Comparison of ENCODE assay signal across 8 cellular contexts in the genomic region with DNA sequence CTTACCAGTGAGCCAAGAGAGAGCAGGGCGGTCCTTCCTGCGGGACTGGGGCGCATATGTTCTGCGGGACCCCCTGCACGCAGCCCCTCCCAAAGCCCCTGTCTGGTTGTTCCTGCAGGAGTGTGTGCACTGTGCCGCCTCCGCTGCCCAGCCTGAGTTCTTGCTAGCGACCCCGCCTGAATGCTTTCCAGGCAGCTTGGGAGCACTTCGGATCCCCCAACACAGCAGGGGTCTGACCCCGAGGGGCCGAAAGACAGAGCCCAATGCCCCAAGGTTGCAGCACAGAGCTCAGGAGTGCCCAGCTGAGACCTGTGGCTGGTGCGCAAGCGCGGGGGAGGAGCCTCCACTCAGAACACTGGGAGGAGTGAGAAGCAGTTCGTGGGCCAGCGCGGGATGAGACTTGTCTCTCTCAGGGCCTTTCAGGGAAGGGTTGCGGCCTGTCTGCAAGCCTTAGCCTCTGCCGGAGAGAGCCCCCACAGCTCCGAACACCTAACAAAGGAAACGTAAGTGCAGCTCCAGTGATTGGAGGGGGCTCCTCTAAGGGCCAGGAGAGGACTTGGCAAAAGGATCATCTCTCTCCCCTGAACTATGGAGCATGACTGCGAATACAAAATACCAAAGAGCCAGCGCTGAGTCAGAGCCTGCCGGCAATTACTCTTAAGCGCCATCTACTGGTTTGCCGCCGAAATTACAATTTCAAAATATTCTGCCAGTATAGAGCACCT. TPM values are rescaled to one million over a fixed set of nuclear protein-coding genes. Genes with fewer than 3 reads are reported as not detected.
A peak's percentile ranks its signal among the peaks of the same experiment; 100 is the strongest.
DNase-seq lines count a peak whose midpoint lies in the region; ATAC-seq and TF ChIP-seq lines count a peak whose summit lies in the region.

No MANE protein-coding gene starts in this region.

- H3K4me1 Mint-ChIP-seq in activated naive CD8-positive, alpha-beta T cell treated with anti-CD3 and anti-CD28 coated beads, Interleukin-2, amount 50 U/mL, for 24 hours, result peaks cover 17% of the 10 kb centered on the region

- H3K27me3 Mint-ChIP-seq in activated naive CD8-positive, alpha-beta T cell treated with anti-CD3 and anti-CD28 coated beads, Interleukin-2, amount 50 U/mL, for 24 hours, result no peaks in the 10 kb centered on the region

- DNase-seq in GM12865 (ENCODE audit: low read depth), result peak; percentile 93
- peak; percentile 89 for DNase-seq in NCI-H1105 (lab: John Stamatoyannopoulos, UW)
- DNase-seq in SKM-1 treated with dmso at 0.1 percent for 144 hours (lab: John Stamatoyannopoulos, UW; ENCODE audit: unreplicated experiment), result peak; percentile 55
- DNase-seq in activated naive CD8-positive, alpha-beta T cell treated with anti-CD3 and anti-CD28 coated beads, Interleukin-2, amount 50 U/mL, for 24 hours, result peak; percentile 84
- peak; percentile 92 to 97 (median 96) for DNase-seq in heart left ventricle
- DNase-seq in pons (ENCODE audit: low spot score), result peak; percentile 98
- DNase-seq in upper lobe of left lung, result peak; percentile 92 to 96

- H3K27me3 ChIP-seq in heart left ventricle (no peaks in the 10 kb centered on the region), upper lobe of left lung (no peaks in the 10 kb centered on the region)

- no peaks in the 10 kb centered on the region for H3K36me3 Mint-ChIP-seq in activated naive CD8-positive, alpha-beta T cell treated with anti-CD3 and anti-CD28 coated beads, Interleukin-2, amount 50 U/mL, for 24 hours (ENCODE audit: low read depth)

- no peaks in the 10 kb centered on the region for H3K9me3 ChIP-seq in heart left ventricle
- H3K9me3 ChIP-seq in upper lobe of left lung, result no peaks in the 10 kb centered on the region

- TF ChIP-seq POLR2A in heart left ventricle (IDR thresholded peaks at IDR 0.05) (peak in 1 of 2 donors; percentile 68), upper lobe of left lung (IDR thresholded peaks at IDR 0.05) (peak in 3 of 4 donors; percentile 71 to 93 (median 81))

- H3K36me3 ChIP-seq in heart left ventricle (no peaks in the 10 kb centered on the region), upper lobe of left lung (no peaks in the 10 kb centered on the region)

- peak; percentile 79 for TF ChIP-seq CTCF in GM12865 (IDR thresholded peaks at IDR 0.05; ENCODE audit: insufficient read depth, low read depth, low read length, missing control alignments)
- peak; percentile 82 to 95 (median 90) for TF ChIP-seq CTCF in heart left ventricle (IDR thresholded peaks at IDR 0.05)
- TF ChIP-seq CTCF in upper lobe of left lung (IDR thresholded peaks at IDR 0.05), result peak; percentile 65 to 82 (median 80)

- intact Hi-C loops in heart left ventricle (cut with DNase I), result loop anchor here in 9 of 10 donors (1.0 to 10.0 kb wide), 10 partner anchors 42 to 225 kb away; a partner anchor contains a TSS

- ATAC-seq in HG02642 (IDR thresholded peaks at IDR 0.05; ENCODE audit: poor library complexity, unreplicated experiment), result peak; percentile 97
- peak; percentile 99 for ATAC-seq in activated naive CD8-positive, alpha-beta T cell treated with anti-CD3 and anti-CD28 coated beads, Interleukin-2, amount 50 U/mL, for 24 hours
- peak; percentile 99 to 100 (median 100) for ATAC-seq in heart left ventricle
- peak; percentile 99 for ATAC-seq in upper lobe of left lung (ENCODE audit: low FRiP score in 2 of 2)

- H3K4me3 ChIP-seq in GM12865 (ENCODE audit: low read depth, low read length) (peak overlapping the region; percentile 56), heart left ventricle (peak overlapping the region; percentile 57 to 87 (median 72)), upper lobe of left lung (peak overlapping the region; percentile 61 to 80 (median 72))

- WGBS in heart left ventricle, 4 donors, result 0 to 1% (median 0%) methylated on average over 15 to 28 of the region's 28 CpGs
- WGBS in upper lobe of left lung, 2 donors, result 0% methylated on average over 6 to 28 of the region's 28 CpGs

- H3K4me3 Mint-ChIP-seq in activated naive CD8-positive, alpha-beta T cell treated with anti-CD3 and anti-CD28 coated beads, Interleukin-2, amount 50 U/mL, for 24 hours, result peak overlapping the region; percentile 85

- H3K27ac ChIP-seq in heart left ventricle, result peak overlapping the region; percentile 82 to 97 (median 93)
- peak overlapping the region; percentile 89 to 94 (median 90) for H3K27ac ChIP-seq in upper lobe of left lung

- H3K9me3 Mint-ChIP-seq in activated naive CD8-positive, alpha-beta T cell treated with anti-CD3 and anti-CD28 coated beads, Interleukin-2, amount 50 U/mL, for 24 hours, result no peaks in the 10 kb centered on the region

- H3K4me1 ChIP-seq in heart left ventricle (peaks cover 0 to 19% (median 8%) of the 10 kb centered on the region in 12 donors), upper lobe of left lung (peaks cover 10 to 24% (median 16%) of the 10 kb centered on the region in 4 donors)

- TF ChIP-seq EP300 in upper lobe of left lung (IDR thresholded peaks at IDR 0.05), result no peak

- peak overlapping the region; percentile 90 for H3K27ac Mint-ChIP-seq in activated naive CD8-positive, alpha-beta T cell treated with anti-CD3 and anti-CD28 coated beads, Interleukin-2, amount 50 U/mL, for 24 hours

RNA-seq across cellular contexts. Expression of a gene that starts 50.5 kb away (rescaled TPM):
- 10 to 100 TPM; 12.7 to 31.3 (median 23.3) TPM for total RNA-seq in heart left ventricle
- 1 to 10 TPM; 3.4 to 9.0 TPM for polyA plus RNA-seq in heart left ventricle
- total RNA-seq in upper lobe of left lung, result 10 to 100 TPM; 17.2 to 31.6 (median 23.7) TPM

Comparison
In these comparisons a context has a peak if more than half of its experiments do, and no peak if none do; other contexts are left out.
1. Peak in every context shown above with its lines: DNase-seq, ATAC-seq, H3K4me3 ChIP-seq and H3K27ac ChIP-seq.